8 cellular contexts compared by ENCODE assay signal in the genomic region with DNA sequence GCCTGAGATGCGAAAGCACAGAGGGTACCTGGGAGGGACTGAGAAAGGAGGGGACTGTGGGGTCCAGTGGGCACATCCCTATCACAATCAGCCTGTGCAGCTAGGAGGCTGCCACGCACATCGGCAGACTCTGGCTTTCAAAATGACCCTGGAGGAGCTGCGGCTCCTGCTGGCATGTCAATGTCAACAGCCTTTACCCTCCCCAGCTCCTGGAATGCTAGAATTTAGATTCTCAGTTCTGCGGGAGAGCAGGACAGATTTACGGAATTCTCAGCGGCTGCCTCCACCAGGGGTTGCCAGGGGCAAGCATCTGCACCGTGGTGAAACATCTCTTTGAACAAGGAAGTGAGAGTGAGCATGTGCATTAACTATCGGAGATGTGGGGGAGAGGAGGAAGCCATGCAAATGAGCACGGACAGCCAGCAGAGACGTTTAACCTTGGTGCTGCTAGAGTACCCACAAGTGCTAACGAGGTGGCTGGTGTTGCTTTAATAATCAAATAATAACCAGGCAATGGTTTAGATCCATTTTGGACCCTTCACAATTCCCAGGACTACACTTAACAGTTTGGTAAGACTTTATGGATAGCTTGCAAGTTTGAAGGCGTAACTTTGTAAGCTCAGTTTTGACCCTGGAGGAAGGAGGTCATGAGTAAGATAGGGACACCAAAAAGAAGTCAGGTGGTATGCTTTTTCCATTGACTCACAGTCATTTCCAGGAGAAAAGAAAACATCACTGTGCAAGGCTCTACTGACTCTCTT. TPM values are rescaled to one million over a fixed set of nuclear protein-coding genes. Genes with fewer than 3 reads are reported as not detected.
DNase-seq lines count a peak whose midpoint lies in the region; ATAC-seq and TF ChIP-seq lines count a peak whose summit lies in the region.

No MANE protein-coding gene starts in this region.

- peak overlapping the region; percentile 87 to 97 (median 93) for H3K27ac Mint-ChIP-seq in CD14-positive monocyte

- H3K27me3 ChIP-seq in neutrophil (no peaks in the 10 kb centered on the region), tibial nerve (no peaks in the 10 kb centered on the region)

- DNase-seq in CD14-positive monocyte (ENCODE audit: low spot score) (peak; percentile 86), tibial nerve (ENCODE audit: low spot score in 2 of 2) (peak in 1 of 2 donors; percentile 37), HK-2 (ENCODE audit: unreplicated experiment) (no peak)
- peak; percentile 33 for DNase-seq in activated CD4-positive, alpha-beta T cell treated with anti-CD3 and anti-CD28 coated beads, Interleukin-2, amount 50 U/mL, for 1 hour

- H3K27me3 Mint-ChIP-seq in CD14-positive monocyte (ENCODE audit: low read depth in 3 of 3): peaks cover 0 to 2% (median 0%) of the 10 kb centered on the region in 3 donors

- TF ChIP-seq EP300 in tibial nerve (IDR thresholded peaks at IDR 0.05): peak in 1 of 2 donors; percentile 52

- H3K4me3 Mint-ChIP-seq in CD14-positive monocyte: peak overlapping the region; percentile 61 to 83

- H3K9me3 ChIP-seq in neutrophil (no peaks in the 10 kb centered on the region), tibial nerve (peaks cover 0 to 6% (median 0%) of the 10 kb centered on the region in 4 donors)

- ATAC-seq in GM19438 (IDR thresholded peaks at IDR 0.05; ENCODE audit: low read depth, unreplicated experiment): peak; percentile 96
- ATAC-seq in HG03558 (IDR thresholded peaks at IDR 0.05; ENCODE audit: extremely low read depth, unreplicated experiment): peak; percentile 87
- peak; percentile 62 for ATAC-seq in esophagus mucosa

- no peak for TF ChIP-seq POLR2A in tibial nerve (IDR thresholded peaks at IDR 0.05)

- H3K4me3 ChIP-seq in neutrophil (ENCODE audit: low read depth in 1 of 2, low read length in 1 of 2): peak overlapping the region; percentile 37 to 48
- peak overlapping the region in 1 of 4 donors; percentile 8 for H3K4me3 ChIP-seq in tibial nerve

- intact Hi-C loops in CD14-positive monocyte (cut with micrococcal nuclease): loop anchor here (2.0 to 10.0 kb wide), 5 partner anchors 32 to 56 kb away; a partner anchor contains a TSS

- TF ChIP-seq CTCF in CD14-positive monocyte (IDR thresholded peaks at IDR 0.05): no peak
- peak; percentile 55 for TF ChIP-seq CTCF in neutrophil (IDR thresholded peaks at IDR 0.05)
- peak in 2 of 5 experiments; percentile 15 to 44 for TF ChIP-seq CTCF in tibial nerve (IDR thresholded peaks at IDR 0.05)

- peaks cover 15 to 16% of the 10 kb centered on the region in 2 experiments for H3K4me1 ChIP-seq in neutrophil (ENCODE audit: control insufficient read depth in 1 of 2, insufficient read depth in 1 of 2, low read depth in 1 of 2, low read length in 1 of 2)
- H3K4me1 ChIP-seq in tibial nerve: peaks cover 0 to 33% (median 13%) of the 10 kb centered on the region in 4 donors

- WGBS in tibial nerve, 2 donors: 18 to 28% methylated on average over 13 of the region's 13 CpGs

- H3K9me3 Mint-ChIP-seq in CD14-positive monocyte: peaks cover 0 to 5% (median 0%) of the 10 kb centered on the region in 7 donors

- peak overlapping the region; percentile 75 for H3K27ac ChIP-seq in neutrophil
- H3K27ac ChIP-seq in tibial nerve: peak overlapping the region in 3 of 4 donors; percentile 5 to 66 (median 51)

- H3K36me3 Mint-ChIP-seq in CD14-positive monocyte: peaks cover 5 to 14% of the 10 kb centered on the region in 2 donors

- peaks cover 45% of the 10 kb centered on the region for H3K4me1 Mint-ChIP-seq in CD14-positive monocyte

- no peaks in the 10 kb centered on the region for H3K36me3 ChIP-seq in neutrophil
- no peaks in the 10 kb centered on the region for H3K36me3 ChIP-seq in tibial nerve

RNA-seq across cellular contexts. Expression of a gene that starts 54.1 kb away (rescaled TPM):
- 1 to 10 TPM in 1 of 2 donors, under 1 TPM in 1; 0.51 to 1.6 TPM for polyA plus RNA-seq in CD14-positive monocyte
- total RNA-seq in esophagus mucosa (11.0 TPM), tibial nerve (10 to 100 TPM; 13.8 to 23.1 (median 14.8) TPM)
